In genomic region chr6:13991393-13991792, GRCh38 we compare ENCODE assay signal across 31 cellular contexts.
DNase-seq lines count a peak whose midpoint lies in the region; ATAC-seq, FAIRE-seq and TF ChIP-seq lines count a peak whose summit lies in the region.
"Had no signal": no experiment of that assay in that cellular context is flagged by ENCODE, and none has a peak within 500 bp of the region (broad histone marks: within the 10 kb centered on the region; RNA-seq: fewer than 3 reads in every experiment).

No MANE protein-coding gene starts in this region.

- H3K36me3 ChIP-seq in GM23338 (ENCODE audit: insufficient read depth) (no peaks in the 10 kb centered on the region), K562 (ENCODE audit: control insufficient read depth, insufficient read depth, low read length) (no peaks in the 10 kb centered on the region), stomach (no peaks in the 10 kb centered on the region)
- H3K36me3 ChIP-seq: BE2C; BLaER1; BLaER1 treated with 17β-estradiol and CSF1 and Interleukin-3, amounts not matched to agents 10 nM and 100 nM had no signal

- H3K36me3 Mint-ChIP-seq in GM23338 (ENCODE audit: low read depth), result no peaks in the 10 kb centered on the region
- H3K36me3 Mint-ChIP-seq: CD14-positive monocyte; CD4-positive, alpha-beta memory T cell; CD4-positive, CD25-positive, alpha-beta regulatory T cell; CD8-positive, alpha-beta T cell had no signal

- 77% methylated on average over 6 of the region's 6 CpGs for WGBS in K562 (ENCODE audit: insufficient coverage, low coverage, missing lambda C conversion rate)
- 90 to 96% (median 93%) methylated on average over 6 of the region's 6 CpGs for WGBS in stomach, 5 donors

- TF ChIP-seq RAD21 in K562 (CRISPR knock-in tag; conservative IDR thresholded peaks at IDR 0.05 in 1 of 2, IDR thresholded peaks at IDR 0.05 in 1 of 2), result no peak

- peaks cover 8% of the 10 kb centered on the region for H3K4me1 Mint-ChIP-seq in GM23338
- H3K4me1 Mint-ChIP-seq: B cell; CD14-positive monocyte; CD4-positive, alpha-beta memory T cell; CD4-positive, CD25-positive, alpha-beta regulatory T cell; CD8-positive, alpha-beta memory T cell had no signal

- TF ChIP-seq EP300 in K562 (IDR thresholded peaks at IDR 0.05; ENCODE audit: low read length) (no peak), stomach (IDR thresholded peaks at IDR 0.05) (no peak)

- H2AFZ ChIP-seq in GM23338 (no peak overlapping the region), K562 (ENCODE audit: low read depth, low read length) (no peak overlapping the region)

- no peak for TF ChIP-seq CTCF in GM23338 (conservative IDR thresholded peaks at IDR 0.05; ENCODE audit: low read depth in 2 of 2)
- no peak for TF ChIP-seq CTCF in K562 (IDR thresholded peaks at IDR 0.05 in 2 of 3, conservative IDR thresholded peaks at IDR 0.05 in 1 of 3; ENCODE audit: insufficient read depth in 2 of 3, low read depth in 1 of 3, low read length in 3 of 3)
- no peak for TF ChIP-seq CTCF in stomach (IDR thresholded peaks at IDR 0.05)

- peaks cover 2% of the 10 kb centered on the region for H3K27me3 Mint-ChIP-seq in GM23338 (ENCODE audit: insufficient read depth, low read depth, poor library complexity)

- H3K9ac ChIP-seq in K562 (ENCODE audit: insufficient read depth in 1 of 2, low read depth in 2 of 2, low read length in 2 of 2), result no peak overlapping the region
- H3K9ac ChIP-seq: BLaER1; BLaER1 treated with 17β-estradiol and CSF1 and Interleukin-3, amounts not matched to agents 10 nM and 100 nM had no signal

- peak; percentile 38 for DNase-seq in GM23338 (ENCODE audit: low spot score)
- no peak for DNase-seq in K562 (ENCODE audit: extremely low read depth in 1 of 4, low spot score in 3 of 4)
- DNase-seq in stomach, result no peak
- DNase-seq: 8988T; ACHN; AML-193; BE2C; C1 segment of cervical spinal cord; Caco-2; Calu3; CD4-positive, alpha-beta memory T cell; CD4-positive, alpha-beta T cell; CD4-positive, CD25-positive, alpha-beta regulatory T cell; CD8-positive, alpha-beta memory T cell; CD8-positive, alpha-beta T cell; COR-L47; DMS 273 treated with DMSO at 0.1 percent for 48 hours; DMS153; DMS53; DND-41; EL had no signal

- no peak overlapping the region for H3K27ac ChIP-seq in GM23338 (ENCODE audit: low read depth)
- peak overlapping the region; percentile 68; the same call in 1 of the 3 replicates for H3K27ac ChIP-seq in K562 (ENCODE audit: extremely low read depth, low read depth, low read length)
- no peak overlapping the region for H3K27ac ChIP-seq in stomach
- H3K27ac ChIP-seq: 22Rv1; BLaER1; BLaER1 treated with 17β-estradiol and CSF1 and Interleukin-3, amounts not matched to agents 10 nM and 100 nM; C4-2B had no signal

- H3K4me1 ChIP-seq in GM23338 (ENCODE audit: insufficient read depth) (peaks cover 5% of the 10 kb centered on the region; the same call in 1 of the 2 replicates), K562 (replicated peaks in 1 of 2; ENCODE audit: control insufficient read depth in 2 of 2, insufficient read depth in 2 of 2, low read length in 2 of 2) (peaks cover 29 to 59% of the 10 kb centered on the region in 2 experiments), stomach (no peaks in the 10 kb centered on the region)
- H3K4me1 ChIP-seq: BLaER1 treated with 17β-estradiol and CSF1 and Interleukin-3, amounts not matched to agents 10 nM and 100 nM; Caco-2 had no signal

- FAIRE-seq in K562 (lab: Jason Lieb, UNC), result no peak
- FAIRE-seq: A204.1, A549, D721Med had no signal

- H3K4me2 ChIP-seq in GM23338, result no peak overlapping the region
- no peak overlapping the region for H3K4me2 ChIP-seq in K562 (ENCODE audit: insufficient read depth, low read length)
- H3K4me2 ChIP-seq: A549; BLaER1; BLaER1 treated with 17β-estradiol and CSF1 and Interleukin-3, amounts not matched to agents 10 nM and 100 nM had no signal

- no peaks in the 10 kb centered on the region for H3K9me3 Mint-ChIP-seq in GM23338
- H3K9me3 Mint-ChIP-seq: CD4-positive, alpha-beta memory T cell; CD4-positive, alpha-beta T cell; CD8-positive, alpha-beta T cell had no signal

- H3K4me3 Mint-ChIP-seq in GM23338, result no peak overlapping the region
- H3K4me3 Mint-ChIP-seq: B cell; CD14-positive monocyte; CD4-positive, alpha-beta memory T cell; CD4-positive, alpha-beta T cell; CD4-positive, CD25-positive, alpha-beta regulatory T cell; CD8-positive, alpha-beta memory T cell; CD8-positive, alpha-beta T cell had no signal

- POLR2A ChIA-PET in K562 (lab: Yijun Ruan, JAX), result interaction anchor here (0.9 to 1.8 kb wide), 2 partner anchors 14 to 15 kb away, joined by 3 to 5 read pairs; no protein-coding TSS in a partner anchor

- in situ Hi-C loops in K562 (cut with MboI), result no loop called here

- peaks cover 5% of the 10 kb centered on the region; the same call in 1 of the 2 replicates for H3K9me2 ChIP-seq in GM23338 (ENCODE audit: insufficient read depth)

- BruUV-seq in K562 (replicated peaks; lab: Mats Ljungman, UMichigan), result no TSS peak

- TF ChIP-seq POLR2A in K562 (conservative IDR thresholded peaks at IDR 0.05) (no peak), stomach (IDR thresholded peaks at IDR 0.05) (no peak)

- H3F3A ChIP-seq in GM23338 (replicated peaks; ENCODE audit: low read depth), result no peaks in the 10 kb centered on the region

- CTCF ChIA-PET in K562 (lab: Yijun Ruan, JAX; ENCODE audit: low intra/inter-chr PET ratio), result no interaction called here

- ATAC-seq in GM23338, result no peak
- ATAC-seq in K562, result no peak
- no peak for ATAC-seq in HG02870 (IDR thresholded peaks at IDR 0.05; ENCODE audit: unreplicated experiment)
- ATAC-seq: A549; CD8-positive, alpha-beta T cell had no signal

- H3K9me3 ChIP-seq in K562 (replicated peaks; ENCODE audit: control insufficient read depth, insufficient read depth, low read depth, low read length) (0 out of 2 replicates have a peak, but pooled peaks cover 2% of the 10 kb centered on the region), stomach (no peaks in the 10 kb centered on the region)
- H3K9me3 ChIP-seq: A549, BE2C, BLaER1, Caco-2 had no signal

- intact Hi-C loops in K562 (cut with micrococcal nuclease), result no loop called here
- intact Hi-C loops in stomach (cut with DNase I; ENCODE audit: low total_unique reads), result no loop called here

- H3K9me1 ChIP-seq in K562 (ENCODE audit: control insufficient read depth, insufficient read depth, low read length), result no peaks in the 10 kb centered on the region

- H4K20me1 ChIP-seq in GM23338 (replicated peaks; ENCODE audit: insufficient read depth) (no peaks in the 10 kb centered on the region), K562 (replicated peaks; ENCODE audit: control insufficient read depth, insufficient read depth, low read length) (no peaks in the 10 kb centered on the region)
- H4K20me1 ChIP-seq: BLaER1; BLaER1 treated with 17β-estradiol and CSF1 and Interleukin-3, amounts not matched to agents 10 nM and 100 nM had no signal

- H3K27me3 ChIP-seq in GM23338 (ENCODE audit: insufficient read depth) (no peaks in the 10 kb centered on the region), K562 (ENCODE audit: control insufficient read depth in 2 of 2, insufficient read depth in 2 of 2, low read length in 2 of 2) (no peaks in the 10 kb centered on the region), stomach (peaks cover 0 to 22% (median 7%) of the 10 kb centered on the region in 3 donors)
- H3K27me3 ChIP-seq: BE2C; BLaER1; BLaER1 treated with 17β-estradiol and CSF1 and Interleukin-3, amounts not matched to agents 10 nM and 100 nM had no signal

- H3K27ac Mint-ChIP-seq in GM23338, result no peak overlapping the region
- H3K27ac Mint-ChIP-seq: B cell; CD14-positive monocyte; CD4-positive, alpha-beta memory T cell; CD4-positive, alpha-beta T cell; CD4-positive, CD25-positive, alpha-beta regulatory T cell; CD8-positive, alpha-beta memory T cell; CD8-positive, alpha-beta T cell had no signal

- H3K4me3 ChIP-seq in GM23338, result no peak overlapping the region
- no peak overlapping the region for H3K4me3 ChIP-seq in K562
- H3K4me3 ChIP-seq in stomach, result no peak overlapping the region
- H3K4me3 ChIP-seq: A549; BLaER1; BLaER1 treated with 17β-estradiol and CSF1 and Interleukin-3, amounts not matched to agents 10 nM and 100 nM had no signal

- H3K79me2 ChIP-seq in GM23338 (replicated peaks; ENCODE audit: insufficient read depth), result no peaks in the 10 kb centered on the region
- peaks cover 33% of the 10 kb centered on the region for H3K79me2 ChIP-seq in K562 (ENCODE audit: control insufficient read depth, insufficient read depth, low read length)

TF ChIP-seq in GM23338, 12 proteins besides CTCF, POLR2A, EP300 and RAD21 (continues in another document):
- TF ChIP-seq ETS1 (IDR thresholded peaks at IDR 0.05) (no peak), CREB1 (CRISPR knock-in tag; IDR thresholded peaks at IDR 0.05; ENCODE audit: low read depth) (no peak), ZNF331 (CRISPR knock-in tag; IDR thresholded peaks at IDR 0.05; ENCODE audit: low read depth) (no peak)

TF ChIP-seq in K562, 482 proteins besides CTCF, POLR2A, EP300 and RAD21:
- TF ChIP-seq RFX1 (IDR thresholded peaks at IDR 0.05), result peak; percentile 81
- no peak for TF ChIP-seq ZNF79 (CRISPR knock-in tag; IDR thresholded peaks at IDR 0.05; ENCODE audit: low read depth)
- 0 out of 2 replicates have a peak, but pooled peaks have one; percentile 12 for TF ChIP-seq ETV1 (tag; conservative IDR thresholded peaks at IDR 0.05; ENCODE audit: low read depth)
- no peak for TF ChIP-seq FOXJ2 (tag; IDR thresholded peaks at IDR 0.05)
- TF ChIP-seq TBP (optimal IDR thresholded peaks at IDR 0.05; ENCODE audit: low read depth, low read length), result peak; percentile 61
